Comparison of ENCODE assay signal across 10 cellular contexts in the genomic region with DNA sequence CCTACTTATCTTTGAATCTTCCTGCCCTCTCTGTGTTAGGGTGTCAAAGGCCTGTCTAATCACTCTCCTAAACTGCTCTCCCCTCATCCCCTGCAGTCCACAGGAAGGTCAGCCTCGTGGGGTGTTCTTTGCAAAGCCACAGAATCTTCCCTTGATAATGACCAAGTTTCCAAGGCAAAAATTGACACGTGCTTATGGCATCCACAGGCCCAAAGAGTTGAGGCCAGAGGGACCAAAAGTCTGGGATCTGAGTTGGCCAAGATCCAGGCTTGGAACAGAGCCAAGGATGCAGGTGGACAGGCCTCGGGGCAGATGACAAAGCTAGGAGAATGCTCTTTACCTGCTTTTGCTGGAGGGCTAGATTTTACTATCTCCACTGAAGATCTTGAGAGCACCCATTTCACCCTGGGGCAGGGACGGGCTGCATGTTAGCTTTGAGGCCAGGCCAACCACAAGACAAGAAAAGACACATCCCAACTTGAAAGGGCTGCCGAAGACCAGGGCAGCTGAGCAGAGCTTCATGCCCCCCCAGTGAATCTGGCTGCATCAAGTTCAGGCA. TPM values are rescaled to one million over a fixed set of nuclear protein-coding genes. Genes with fewer than 3 reads are reported as not detected.
DNase-seq lines count a peak whose midpoint lies in the region; ATAC-seq and TF ChIP-seq lines count a peak whose summit lies in the region.
"Had no signal": no experiment of that assay in that cellular context is flagged by ENCODE, and none has a peak within 500 bp of the region (broad histone marks: within the 10 kb centered on the region; RNA-seq: fewer than 3 reads in every experiment).

No MANE protein-coding gene starts in this region.

- DNase-seq in NCI-H146 (lab: John Stamatoyannopoulos, UW) (peak; percentile 8), NCI-H146 treated with DMSO at 0.1 percent for 48 hours (lab: John Stamatoyannopoulos, UW; ENCODE audit: unreplicated experiment) (no peak), RPMI7951 (ENCODE audit: low read depth) (peak; percentile 80), erythroblast (lab: John Stamatoyannopoulos, UW) (peak; percentile 15 to 20), Kasumi-1 (lab: John Stamatoyannopoulos, UW) (no peak)
- DNase-seq: colonic mucosa, posterior cingulate gyrus had no signal

- ATAC-seq in GM18868 (IDR thresholded peaks at IDR 0.05; ENCODE audit: unreplicated experiment) (peak; percentile 45), GM18520 (IDR thresholded peaks at IDR 0.05; ENCODE audit: unreplicated experiment) (no peak), GM18511 (IDR thresholded peaks at IDR 0.05; ENCODE audit: unreplicated experiment) (no peak)

- no peak for TF ChIP-seq POLR2A in erythroblast (IDR thresholded peaks at IDR 0.05; ENCODE audit: low read length)

RNA-seq across cellular contexts. Expression of gene BHLHE40, which starts 20.5 kb away (rescaled TPM):
- 43.2 and 62.8 TPM in 2 replicates for total RNA-seq in RPMI7951 (2014; rRNA removed; shearing (Covaris generic))

Comparison
In these comparisons a context has a peak if more than half of its experiments do, and no peak if none do; other contexts are left out.
1. DNase-seq: peak in NCI-H146 (single experiment), RPMI7951 (single experiment) and erythroblast (2 of 2); none in NCI-H146 treated with DMSO at 0.1 percent for 48 hours (single experiment) and Kasumi-1 (0 of 2).